In the genomic region with DNA sequence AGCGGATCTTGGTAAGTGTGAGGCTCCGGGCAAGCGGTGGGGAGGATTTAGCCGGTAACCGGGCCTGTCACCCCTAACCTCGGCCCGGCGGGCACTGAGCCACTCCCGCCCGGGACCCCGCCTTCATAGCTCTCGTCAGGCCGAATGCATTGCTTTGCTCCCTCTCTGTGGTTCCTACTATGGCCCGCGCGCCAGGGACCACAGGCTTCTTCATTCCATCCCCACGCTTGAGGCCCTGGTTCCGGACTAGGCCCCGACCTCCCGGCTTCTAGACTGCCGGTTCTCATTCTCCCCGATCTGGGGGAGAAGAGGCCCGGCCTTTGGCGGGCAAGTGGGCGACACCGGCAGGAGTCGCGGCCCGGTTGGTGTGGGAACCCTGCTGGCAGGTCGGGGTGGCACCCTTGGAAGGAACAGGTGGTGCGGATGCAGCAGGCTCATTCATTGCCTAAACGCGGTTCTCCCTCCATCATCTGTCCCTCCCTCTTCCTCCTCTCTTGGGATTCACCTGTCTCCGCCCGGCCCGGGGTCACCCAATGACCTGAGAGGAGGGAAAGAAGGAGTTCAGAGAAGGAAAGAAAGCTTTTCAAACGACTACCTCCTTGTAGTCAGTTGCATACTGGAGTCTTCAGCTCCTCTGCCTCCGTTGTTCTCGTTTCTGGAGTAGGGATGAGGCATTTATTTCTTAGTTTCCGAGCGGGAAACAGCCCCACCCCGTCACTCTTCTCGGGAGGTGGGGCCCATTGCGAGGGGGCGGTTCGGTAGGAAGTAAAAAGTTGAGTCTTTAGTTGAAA, we compare ENCODE assay signal across 8 cellular contexts. TPM values are rescaled to one million over a fixed set of nuclear protein-coding genes. Genes with fewer than 3 reads are reported as not detected.
DNase-seq lines count a peak whose midpoint lies in the region; ATAC-seq and TF ChIP-seq lines count a peak whose summit lies in the region.

A gene (minus strand): TSS at position 657 of the 791 bp plus-strand sequence. CDS start 6,679 bp downstream, outside the sequence.

- H3K9me3 ChIP-seq in BE2C = no peaks in the 10 kb centered on the region
- peaks cover 6% of the 10 kb centered on the region; the same call in 1 of the 2 replicates for H3K9me3 ChIP-seq in NT2/D1 (ENCODE audit: insufficient read depth, low read length)
- no peaks in the 10 kb centered on the region for H3K9me3 ChIP-seq in muscle layer of colon (ENCODE audit: low read length)

- DNase-seq in BE2C (peak; percentile 63), NT2/D1 (ENCODE audit: low read depth, low spot score) (no peak), epithelial cell of prostate (ENCODE audit: low read depth, low spot score) (no peak)
- DNase-seq in activated CD8-positive, alpha-beta memory T cell treated with anti-CD3 and anti-CD28 coated beads, Interleukin-2, amount 50 U/mL, for 48 hours = peak; percentile 79
- DNase-seq in stimulated activated naive CD4-positive, alpha-beta T cell treated with Interleukin-2 at 50 U/mL for 16 hours (lab: John Stamatoyannopoulos, UW) = peak; percentile 67

- no peaks in the 10 kb centered on the region for H3K4me1 ChIP-seq in BE2C
- H3K4me1 ChIP-seq in NT2/D1 (ENCODE audit: insufficient read depth, insufficient read length) = no peaks in the 10 kb centered on the region
- peaks cover 31% of the 10 kb centered on the region for H3K4me1 ChIP-seq in muscle layer of colon (ENCODE audit: insufficient read depth, low read length)

- H3K27ac ChIP-seq in epithelial cell of prostate (peak within 1 kb of the TSS; percentile 87), muscle layer of colon (ENCODE audit: low read depth, low read length) (peak within 1 kb of the TSS; percentile 96)

- peak within 1 kb of the TSS; percentile 76 for H3K4me3 ChIP-seq in BE2C (ENCODE audit: low read depth, low read length)
- peak within 1 kb of the TSS; percentile 93 for H3K4me3 ChIP-seq in NT2/D1 (ENCODE audit: insufficient read length, low read depth)
- peak within 1 kb of the TSS; percentile 73 to 97 for H3K4me3 ChIP-seq in muscle layer of colon (ENCODE audit: low read depth in 1 of 2, low read length in 2 of 2)

- peaks cover 35% of the 10 kb centered on the region for H3K36me3 ChIP-seq in BE2C
- peaks cover 24% of the 10 kb centered on the region for H3K36me3 ChIP-seq in NT2/D1 (ENCODE audit: insufficient read depth, insufficient read length, low read length)
- H3K36me3 ChIP-seq in muscle layer of colon (ENCODE audit: insufficient read depth, low read length) = no peaks in the 10 kb centered on the region

- H3K9ac ChIP-seq in NT2/D1 (ENCODE audit: insufficient read length, low read depth) = peak within 1 kb of the TSS; percentile 98
- H3K9ac ChIP-seq in muscle layer of colon (ENCODE audit: low read length) = peak within 1 kb of the TSS; percentile 94

- ATAC-seq in GM19025 (IDR thresholded peaks at IDR 0.05; ENCODE audit: low read depth, unreplicated experiment) (peak; percentile 37), HG03354 (IDR thresholded peaks at IDR 0.05; ENCODE audit: poor library complexity, severe bottlenecking, unreplicated experiment) (peak; percentile 53)

- H3K27me3 ChIP-seq in BE2C = no peaks in the 10 kb centered on the region
- H3K27me3 ChIP-seq in NT2/D1 (ENCODE audit: insufficient read depth, insufficient read length) = no peaks in the 10 kb centered on the region
- no peaks in the 10 kb centered on the region for H3K27me3 ChIP-seq in muscle layer of colon (ENCODE audit: control insufficient read depth in 1 of 2, insufficient read depth in 2 of 2, low read length in 2 of 2)

- no peak for TF ChIP-seq CTCF in BE2C (IDR thresholded peaks at IDR 0.05; ENCODE audit: low read depth, low read length)

RNA-seq across cellular contexts. Expression of the gene that starts here (rescaled TPM):
- 106 TPM for polyA plus RNA-seq in BE2C (2012; ENCODE audit: insufficient read depth, insufficient read length, low read depth)

Comparison
In these comparisons a context has a peak if more than half of its experiments do, and no peak if none do; other contexts are left out.
1. DNase-seq: peak in BE2C (single experiment), activated CD8-positive, alpha-beta memory T cell treated with anti-CD3 and anti-CD28 coated beads, Interleukin-2, amount 50 U/mL, for 48 hours (single experiment) and stimulated activated naive CD4-positive, alpha-beta T cell treated with Interleukin-2 at 50 U/mL for 16 hours (single experiment); none in NT2/D1 (single experiment) and epithelial cell of prostate (single experiment).
2. Peak in every context shown above with its lines, with median percentiles within 50 percentile points of each other: H3K4me3 ChIP-seq.